ENCODE assay signal across 13 cellular contexts in genomic region chr16:48912360-48912759, GRCh38.
"Had no signal": no experiment of that assay in that cellular context is flagged by ENCODE, and none has a peak within 500 bp of the region (broad histone marks: within the 10 kb centered on the region; RNA-seq: fewer than 3 reads in every experiment).

No MANE protein-coding gene starts in this region.

- H3K27me3 ChIP-seq: body of pancreas, sigmoid colon had no signal

- H3K36me3 ChIP-seq: sigmoid colon had no signal

- H3K4me1 ChIP-seq: body of pancreas had no signal

- H3K4me3 ChIP-seq: body of pancreas, sigmoid colon had no signal

- H3K9me3 ChIP-seq: body of pancreas, sigmoid colon had no signal

- ATAC-seq: activated naive CD4-positive, alpha-beta T cell treated with anti-CD3 and anti-CD28 coated beads, Interleukin-2, amount 50 U/mL, for 72 hours; activated T-cell treated with anti-CD3 and anti-CD28 coated beads, Interleukin-2, amount 50 U/mL, for 4 hours; body of pancreas; left lobe of liver had no signal

- DNase-seq: activated CD4-positive, alpha-beta T cell treated with anti-CD3 and anti-CD28 coated beads, Interleukin-2, amount 50 U/mL, for 48 hours; activated CD4-positive, CD25-positive, alpha-beta regulatory T cell treated with anti-CD3 and anti-CD28 coated beads, Interleukin-2, amount 50 U/mL, for 72 hours; activated effector memory CD4-positive, alpha-beta T cell treated with anti-CD3 and anti-CD28 coated beads, Interleukin-2, amount 50 U/mL, for 16 hours; activated T-cell treated with anti-CD3 and anti-CD28 coated beads, Interleukin-2, amount 50 U/mL, for 4 hours; amniotic stem cell; body of pancreas; effector memory CD4-positive, alpha-beta T cell; erythroblast; hypothalamus; sigmoid colon; stimulated activated CD4-positive, alpha-beta T cell treated with anti-CD3 and anti-CD28 coated beads, Interleukin-12 subunit alpha, Interleukin-12 subunit beta, amount 100 ng/mL, for 4 hours had no signal

- H3K27ac ChIP-seq: body of pancreas, sigmoid colon had no signal
